ENCODE assay signal across 8 cellular contexts in the genomic region with DNA sequence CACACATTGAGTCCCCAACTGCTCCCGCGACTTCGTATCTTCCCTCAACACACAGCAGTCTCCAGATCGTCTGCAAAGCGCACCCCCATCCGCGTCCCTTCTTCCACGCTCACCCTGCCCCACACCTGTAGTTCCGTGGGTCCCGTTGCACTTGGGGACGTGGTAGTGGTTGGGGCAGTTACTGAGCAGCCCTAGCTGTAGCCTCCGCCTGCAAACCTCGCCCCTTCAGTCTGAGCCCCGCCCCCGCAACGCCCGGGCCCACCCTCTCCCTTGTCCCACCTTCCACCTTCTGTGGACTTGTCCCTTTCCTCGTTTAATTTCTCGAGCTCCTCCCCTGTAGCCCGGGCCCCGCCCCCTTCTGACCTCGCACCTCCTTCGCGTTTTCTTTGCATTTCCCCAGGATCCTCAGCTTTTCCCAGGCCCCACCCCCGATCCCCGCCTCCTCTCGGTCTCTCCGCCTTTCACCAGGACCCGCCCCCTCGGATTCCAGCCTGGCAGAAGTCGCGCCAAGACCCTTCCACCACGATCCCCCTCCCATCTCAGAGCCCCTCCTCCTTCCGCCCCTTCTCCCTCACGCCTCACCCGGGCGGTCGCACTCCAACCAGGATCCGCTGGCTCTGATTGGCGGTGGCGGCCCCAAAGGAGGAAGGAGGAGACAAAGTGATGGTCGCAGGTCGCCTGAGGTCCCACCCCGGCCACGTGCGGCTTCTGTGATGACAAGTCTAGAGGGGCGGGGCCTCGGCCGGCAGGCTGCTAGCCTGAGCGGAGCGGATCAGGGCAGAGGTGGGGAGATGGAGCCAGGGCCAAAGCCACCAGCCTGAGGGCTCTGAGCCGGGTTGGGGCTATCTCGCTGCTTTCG. TPM values are rescaled to one million over a fixed set of nuclear protein-coding genes. Genes with fewer than 3 reads are reported as not detected.
DNase-seq lines count a peak whose midpoint lies in the region; ATAC-seq, FAIRE-seq and TF ChIP-seq lines count a peak whose summit lies in the region.

A gene with protein sequence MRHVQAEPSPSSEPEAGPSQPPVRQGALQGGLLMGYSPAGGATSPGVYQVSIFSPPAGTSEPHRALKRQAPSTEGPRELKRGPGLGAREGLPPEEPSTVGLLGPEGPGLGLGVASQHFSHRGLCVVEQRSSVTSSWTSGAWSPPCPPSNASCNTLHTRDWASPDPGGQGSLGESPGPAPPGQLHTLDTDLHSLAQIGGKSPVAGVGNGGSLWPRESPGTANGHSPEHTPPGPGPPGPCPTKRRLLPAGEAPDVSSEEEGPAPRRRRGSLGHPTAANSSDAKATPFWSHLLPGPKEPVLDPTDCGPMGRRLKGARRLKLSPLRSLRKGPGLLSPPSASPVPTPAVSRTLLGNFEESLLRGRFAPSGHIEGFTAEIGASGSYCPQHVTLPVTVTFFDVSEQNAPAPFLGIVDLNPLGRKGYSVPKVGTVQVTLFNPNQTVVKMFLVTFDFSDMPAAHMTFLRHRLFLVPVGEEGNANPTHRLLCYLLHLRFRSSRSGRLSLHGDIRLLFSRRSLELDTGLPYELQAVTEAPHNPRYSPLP (minus strand): TSS at position 183 of the 859 bp plus-strand sequence. CDS start 7,588 bp downstream, outside the sequence.

- TF ChIP-seq CTCF in OCI-LY3 (IDR thresholded peaks at IDR 0.05; ENCODE audit: low read depth, low read length) (no peak), endothelial cell of umbilical vein (IDR thresholded peaks at IDR 0.05; ENCODE audit: extremely low read depth in 1 of 2, insufficient read depth in 1 of 2, low read depth in 1 of 2, low read length in 2 of 2) (no peak)

- H3K27me3 ChIP-seq in OCI-LY3 (ENCODE audit: low read depth, low read length) (no peaks in the 10 kb centered on the region), endothelial cell of umbilical vein (ENCODE audit: control insufficient read depth in 2 of 2, insufficient read depth in 2 of 2, low read length in 2 of 2) (no peaks in the 10 kb centered on the region)

- H3K27ac ChIP-seq in OCI-LY3 (ENCODE audit: low read length) (peak within 1 kb of the TSS; percentile 85), endothelial cell of umbilical vein (ENCODE audit: insufficient read depth, low read depth, low read length) (peak within 1 kb of the TSS; percentile 96)

- H3K79me2 ChIP-seq in OCI-LY3 (ENCODE audit: low read length) = peaks cover 17% of the 10 kb centered on the region
- H3K79me2 ChIP-seq in endothelial cell of umbilical vein (ENCODE audit: control insufficient read depth, insufficient read depth, low read length) = peaks cover 11% of the 10 kb centered on the region

- peak; percentile 94 for DNase-seq in D341Med (ENCODE audit: low spot score)
- DNase-seq in HuH-7 (ENCODE audit: low spot score) = peak; percentile 87
- peak; percentile 87 for DNase-seq in activated T-cell treated with anti-CD3 and anti-CD28 coated beads for 1 hour (ENCODE audit: low read depth)
- peak; percentile 99 for DNase-seq in endothelial cell of umbilical vein (ENCODE audit: low read depth, low spot score)
- DNase-seq in middle frontal gyrus (ENCODE audit: extremely low spot score, low spot score) = peak; percentile 47
- DNase-seq in stimulated activated CD8-positive, alpha-beta memory T cell treated with anti-CD3 and anti-CD28 coated beads, Interleukin-2, amount 100 ng/mL, for 48 hours (ENCODE audit: low read depth in 2 of 2) = peak; percentile 92

- dilution Hi-C loops in endothelial cell of umbilical vein (cut with MboI; ENCODE audit: extremely low pct_ligation_motif_present, low sequenced_read_pairs) = no loop called here

- POLR2A ChIA-PET in endothelial cell of umbilical vein (lab: Charles Lee) = interaction anchor here (0.7 to 1.3 kb wide), 5 partner anchors 13 to 281 kb away, joined by 3 to 6 read pairs (median 4); a partner anchor contains a TSS

- ATAC-seq in GM21515 (IDR thresholded peaks at IDR 0.05; ENCODE audit: unreplicated experiment) = peak; percentile 61

- H3K9me3 ChIP-seq in OCI-LY3 (ENCODE audit: insufficient read depth, low read length) = no peaks in the 10 kb centered on the region
- H3K9me3 ChIP-seq in endothelial cell of umbilical vein (replicated peaks; ENCODE audit: control insufficient read depth, insufficient read depth, low read length) = no peaks in the 10 kb centered on the region

- H2AFZ ChIP-seq in OCI-LY3 (ENCODE audit: low read depth, low read length) (peak within 1 kb of the TSS; percentile 74), endothelial cell of umbilical vein (ENCODE audit: low read depth, low read length) (peak within 1 kb of the TSS; percentile 83)

- CTCF ChIA-PET in endothelial cell of umbilical vein (lab: Charles Lee) = interaction anchor here (0.6 to 4.6 kb wide), 21 partner anchors 11 to 495 kb away, joined by 3 to 109 read pairs (median 5); a partner anchor contains a TSS

- TF ChIP-seq POLR2A in endothelial cell of umbilical vein (IDR thresholded peaks at IDR 0.05; ENCODE audit: low read depth, low read length) = peak; percentile 52

- H3K4me3 ChIP-seq in OCI-LY3 (ENCODE audit: low read length) = peak within 1 kb of the TSS; percentile 99
- peak within 1 kb of the TSS; percentile 37 to 76 (median 67) for H3K4me3 ChIP-seq in endothelial cell of umbilical vein (replicated peaks in 1 of 3; ENCODE audit: insufficient read depth in 1 of 3, low read depth in 1 of 3, low read length in 3 of 3)

- H4K20me1 ChIP-seq in OCI-LY3 (ENCODE audit: insufficient read depth, low read length) = no peaks in the 10 kb centered on the region
- no peaks in the 10 kb centered on the region for H4K20me1 ChIP-seq in endothelial cell of umbilical vein (replicated peaks; ENCODE audit: control insufficient read depth, extremely low read depth, insufficient read depth, low read length)

- H3K36me3 ChIP-seq in OCI-LY3 (replicated peaks; ENCODE audit: low read depth, low read length) (no peaks in the 10 kb centered on the region), endothelial cell of umbilical vein (ENCODE audit: control insufficient read depth in 2 of 2, extremely low read depth in 1 of 2, insufficient read depth in 2 of 2, low read length in 2 of 2) (no peaks in the 10 kb centered on the region)

- H3K9ac ChIP-seq in OCI-LY3 (ENCODE audit: low read length) (peak within 1 kb of the TSS; percentile 91), endothelial cell of umbilical vein (replicated peaks; ENCODE audit: extremely low read depth, insufficient read depth, low read length) (peak within 1 kb of the TSS; percentile 94)

- intact Hi-C loops in endothelial cell of umbilical vein (cut with micrococcal nuclease) = loop anchor here (1.0 to 2.0 kb wide), 7 partner anchors 46 to 438 kb away; a partner anchor contains a TSS

- no peaks in the 10 kb centered on the region for H3K9me1 ChIP-seq in endothelial cell of umbilical vein (replicated peaks; ENCODE audit: control insufficient read depth, extremely low read depth, insufficient read depth, low read length)

- peak; percentile 97 for FAIRE-seq in endothelial cell of umbilical vein (lab: Jason Lieb, UNC)

- H3K4me1 ChIP-seq in OCI-LY3 (ENCODE audit: low read length) = peaks cover 36% of the 10 kb centered on the region
- peaks cover 35% of the 10 kb centered on the region for H3K4me1 ChIP-seq in endothelial cell of umbilical vein (ENCODE audit: control insufficient read depth, extremely low read depth, insufficient read depth, low read length)

- BruUV-seq in endothelial cell of umbilical vein (replicated peaks; lab: Mats Ljungman, UMichigan) = no TSS peak

- peak within 1 kb of the TSS; percentile 98 for H3K4me2 ChIP-seq in OCI-LY3 (ENCODE audit: low read length)
- peak within 1 kb of the TSS; percentile 90 for H3K4me2 ChIP-seq in endothelial cell of umbilical vein (ENCODE audit: insufficient read depth, low read length)

TF ChIP-seq in endothelial cell of umbilical vein, 7 proteins besides CTCF, POLR2A, EP300 and RAD21:
- TF ChIP-seq, protein P1, sequence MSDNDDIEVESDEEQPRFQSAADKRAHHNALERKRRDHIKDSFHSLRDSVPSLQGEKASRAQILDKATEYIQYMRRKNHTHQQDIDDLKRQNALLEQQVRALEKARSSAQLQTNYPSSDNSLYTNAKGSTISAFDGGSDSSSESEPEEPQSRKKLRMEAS (IDR thresholded peaks at IDR 0.05; ENCODE audit: insufficient read depth, insufficient read length) = peak; percentile 48
- no peak for TF ChIP-seq GATA2 (IDR thresholded peaks at IDR 0.05; ENCODE audit: insufficient read depth, insufficient read length, low read depth, low read length)

RNA-seq across cellular contexts. Expression of the gene that starts here (rescaled TPM):
- total RNA-seq in endothelial cell of umbilical vein = 34.7 and 39.4 TPM in 2 replicates
- 58.0 and 69.6 TPM in 2 replicates for polyA plus RNA-seq in endothelial cell of umbilical vein
- polyA plus RNA-seq in endothelial cell of umbilical vein (2011; cell fraction: cytosol; rRNA removed) = 40.5 and 44.3 TPM in 2 replicates
- polyA plus RNA-seq in endothelial cell of umbilical vein (2011; cell fraction: nucleus; rRNA removed) = 63.3 and 68.1 TPM in 2 replicates
- 39.3 and 47.8 TPM in 2 replicates for polyA plus RNA-seq in endothelial cell of umbilical vein (2012)
- polyA minus RNA-seq in endothelial cell of umbilical vein = 36.1 and 38.5 TPM in 2 replicates
- polyA minus RNA-seq in endothelial cell of umbilical vein (2011; cell fraction: cytosol; rRNA and poly(A)+ RNA removed) = 3.2 TPM
- polyA minus RNA-seq in endothelial cell of umbilical vein (2011; cell fraction: nucleus; rRNA and poly(A)+ RNA removed) = 13.1 and 14.2 TPM in 2 replicates

Comparison
In these comparisons a context has a peak if more than half of its experiments do, and no peak if none do; other contexts are left out.
1. Peak in every context shown above with its lines: DNase-seq, ATAC-seq, H3K4me3 ChIP-seq and H3K27ac ChIP-seq.
2. DNase-seq: peak in every context shown above with its lines; median percentile 99 in endothelial cell of umbilical vein; 94 in D341Med; 92 in stimulated activated CD8-positive, alpha-beta memory T cell treated with anti-CD3 and anti-CD28 coated beads, Interleukin-2, amount 100 ng/mL, for 48 hours; 87 in HuH-7; 87 in activated T-cell treated with anti-CD3 and anti-CD28 coated beads for 1 hour; 47 in middle frontal gyrus.